Comparison of ENCODE assay signal across 1 cellular context in genomic region chr20:45405566-45406259, GRCh38.
A peak's percentile ranks its signal among the peaks of the same experiment; 100 is the strongest.
TF ChIP-seq lines count a peak whose summit lies in the region.

No MANE protein-coding gene starts in this region.

TF ChIP-seq in HepG2, 621 proteins besides CTCF, POLR2A, EP300 and RAD21 (continued from another document and continues in another):
- TF ChIP-seq THAP9 (CRISPR knock-in tag; IDR thresholded peaks at IDR 0.05; ENCODE audit: borderline replicate concordance) (0 out of 2 replicates have a peak, but pooled peaks have one; percentile 49), ARID3A (IDR thresholded peaks at IDR 0.05; ENCODE audit: low read depth, low read length) (no peak), ESRRA (CRISPR knock-in tag; IDR thresholded peaks at IDR 0.05; ENCODE audit: low read depth) (0 out of 2 replicates have a peak, but pooled peaks have one; percentile 25), XRCC5 (optimal IDR thresholded peaks at IDR 0.05; ENCODE audit: low read length) (peak; percentile 5), EEA1 (CRISPR knock-in tag; IDR thresholded peaks at IDR 0.05; ENCODE audit: borderline replicate concordance) (peak; percentile 52; the same call in 1 of the 2 replicates), ZNF629 (CRISPR knock-in tag; conservative IDR thresholded peaks at IDR 0.05) (no peak), ZNF230 (CRISPR knock-in tag; IDR thresholded peaks at IDR 0.05) (no peak), ZNF720 (CRISPR knock-in tag; IDR thresholded peaks at IDR 0.05) (0 out of 2 replicates have a peak, but pooled peaks have one; percentile 27), YY1 (IDR thresholded peaks at IDR 0.05; ENCODE audit: insufficient read depth, insufficient replicate concordance, low read depth, low read length) (no peak), CEBPG (CRISPR knock-in tag; IDR thresholded peaks at IDR 0.05) (no peak), ZNF879 (CRISPR knock-in tag; IDR thresholded peaks at IDR 0.05) (no peak), TCF7 (IDR thresholded peaks at IDR 0.05; ENCODE audit: low read depth) (no peak), ZNF234 (CRISPR knock-in tag; conservative IDR thresholded peaks at IDR 0.05) (0 out of 2 replicates have a peak, but pooled peaks have one; percentile 10), ZBTB14 (CRISPR knock-in tag; IDR thresholded peaks at IDR 0.05) (no peak), ZNF138 (CRISPR knock-in tag; IDR thresholded peaks at IDR 0.05; ENCODE audit: low read depth) (no peak), NFIC (IDR thresholded peaks at IDR 0.05; ENCODE audit: low read length) (no peak), ZNF274 (CRISPR knock-in tag; IDR thresholded peaks at IDR 0.05) (peak; percentile 55; the same call in 1 of the 2 replicates), MBD4 (IDR thresholded peaks at IDR 0.05; ENCODE audit: borderline replicate concordance, low read length) (no peak), ZNF746 (CRISPR knock-in tag; IDR thresholded peaks at IDR 0.05) (no peak), ZNF781 (CRISPR knock-in tag; IDR thresholded peaks at IDR 0.05; ENCODE audit: borderline replicate concordance, not compliant biosample characterization) (no peak), ETV5 (CRISPR knock-in tag; IDR thresholded peaks at IDR 0.05; ENCODE audit: borderline replicate concordance) (no peak), ZNF33B (CRISPR knock-in tag; IDR thresholded peaks at IDR 0.05) (no peak), E2F5 (CRISPR knock-in tag; conservative IDR thresholded peaks at IDR 0.05) (no peak), ZNF205 (CRISPR knock-in tag; IDR thresholded peaks at IDR 0.05) (no peak), AGO2 (optimal IDR thresholded peaks at IDR 0.05; ENCODE audit: low read depth, low read length) (peak; percentile 85), EHMT2 (IDR thresholded peaks at IDR 0.05; ENCODE audit: borderline replicate concordance, low read depth, low read length) (no peak), ZNF282 (IDR thresholded peaks at IDR 0.05; ENCODE audit: partially characterized antibody) (no peak), ZNF513 (CRISPR knock-in tag; conservative IDR thresholded peaks at IDR 0.05) (0 out of 2 replicates have a peak, but pooled peaks have one; percentile 71), PATZ1 (CRISPR knock-in tag; IDR thresholded peaks at IDR 0.05) (0 out of 2 replicates have a peak, but pooled peaks have one; percentile 17), ZNF768 (CRISPR knock-in tag; IDR thresholded peaks at IDR 0.05) (no peak), ZNF10 (CRISPR knock-in tag; IDR thresholded peaks at IDR 0.05; ENCODE audit: borderline replicate concordance, low read depth) (no peak), ZBTB20 (CRISPR knock-in tag; IDR thresholded peaks at IDR 0.05; ENCODE audit: borderline replicate concordance, low read depth) (no peak; the same call in 1 of the 2 replicates), ZNF496 (CRISPR knock-in tag; IDR thresholded peaks at IDR 0.05; ENCODE audit: insufficient replicate concordance) (no peak), ZSCAN12 (CRISPR knock-in tag; IDR thresholded peaks at IDR 0.05) (no peak), BRD4 (CRISPR knock-in tag; IDR thresholded peaks at IDR 0.05) (0 out of 2 replicates have a peak, but pooled peaks have one; percentile 37), ZNF350 (CRISPR knock-in tag; IDR thresholded peaks at IDR 0.05; ENCODE audit: borderline replicate concordance, low read depth) (peak; percentile 15; the same call in 1 of the 2 replicates), NRL (CRISPR knock-in tag; IDR thresholded peaks at IDR 0.05; ENCODE audit: borderline replicate concordance) (0 out of 2 replicates have a peak, but pooled peaks have one; percentile 10), ZNF609 (CRISPR knock-in tag; IDR thresholded peaks at IDR 0.05; ENCODE audit: borderline replicate concordance) (no peak), ZNF800 (CRISPR knock-in tag; IDR thresholded peaks at IDR 0.05) (peak; percentile 94; the same call in 1 of the 2 replicates), JUN (CRISPR knock-in tag; IDR thresholded peaks at IDR 0.05) (no peak), MEIS2 (CRISPR knock-in tag; IDR thresholded peaks at IDR 0.05) (peak; percentile 17; the same call in 1 of the 2 replicates), MATR3 (CRISPR knock-in tag; IDR thresholded peaks at IDR 0.05) (no peak), ISX (CRISPR knock-in tag; conservative IDR thresholded peaks at IDR 0.05) (no peak), FOXA1 (IDR thresholded peaks at IDR 0.05) (no peak), FOXA1 (CRISPR knock-in tag; IDR thresholded peaks at IDR 0.05) (no peak), ZNF788 (CRISPR knock-in tag; IDR thresholded peaks at IDR 0.05; ENCODE audit: borderline replicate concordance) (peak; percentile 61; the same call in 1 of the 2 replicates), POLR2AphosphoS2 (IDR thresholded peaks at IDR 0.05; ENCODE audit: low read depth, low read length) (no peak), ZNF562 (CRISPR knock-in tag; IDR thresholded peaks at IDR 0.05; ENCODE audit: borderline replicate concordance) (no peak), MBNL3 (CRISPR knock-in tag; conservative IDR thresholded peaks at IDR 0.05) (no peak), ZNF451 (CRISPR knock-in tag; IDR thresholded peaks at IDR 0.05) (no peak; the same call in 1 of the 2 replicates), ARNTL (CRISPR knock-in tag; IDR thresholded peaks at IDR 0.05) (no peak)
